Comparison of ENCODE assay signal across 33 cellular contexts in the genomic region with DNA sequence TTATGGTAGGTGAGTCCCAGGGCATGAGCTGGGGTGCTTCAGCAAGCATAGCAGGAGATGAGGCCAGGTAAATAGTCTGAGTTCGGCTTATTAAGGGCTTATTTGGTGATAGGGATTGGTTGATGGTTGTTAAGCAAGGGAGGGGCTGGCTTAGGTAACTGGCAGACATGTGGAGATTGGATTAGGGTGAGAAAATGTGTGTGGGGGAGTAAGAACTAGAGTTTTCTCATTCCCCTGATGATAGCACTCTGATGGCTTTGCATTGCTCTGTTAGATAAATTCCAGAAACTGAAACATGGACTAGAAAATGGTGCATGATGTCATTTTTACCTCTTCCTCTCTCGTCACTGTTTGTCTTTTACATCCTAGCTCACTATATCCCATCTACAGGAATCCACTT.
"Had no signal": no experiment of that assay in that cellular context is flagged by ENCODE, and none has a peak within 500 bp of the region (broad histone marks: within the 10 kb centered on the region; RNA-seq: fewer than 3 reads in every experiment).

No MANE protein-coding gene starts in this region.

- H3K4me1 Mint-ChIP-seq: activated naive CD4-positive, alpha-beta T cell treated with anti-CD3 and anti-CD28 coated beads, Interleukin-2, amount 10 ng/mL, durations not matched to agents 7 days and 5 days; T-helper 17 cell had no signal

- H3K4me1 ChIP-seq: left lung, lower lobe of right lung had no signal

- H3K36me3 Mint-ChIP-seq: activated naive CD4-positive, alpha-beta T cell treated with anti-CD3 and anti-CD28 coated beads, Interleukin-2, amount 10 ng/mL, durations not matched to agents 7 days and 5 days had no signal

- H3K9me3 Mint-ChIP-seq: activated CD4-positive, alpha-beta memory T cell treated with anti-CD3 and anti-CD28 coated beads, Interleukin-2, amount 10 ng/mL, durations not matched to agents 7 days and 5 days; activated CD4-positive, alpha-beta T cell treated with anti-CD3 and anti-CD28 coated beads, Interleukin-2, amount 10 ng/mL, durations not matched to agents 7 days and 5 days; activated naive CD4-positive, alpha-beta T cell treated with anti-CD3 and anti-CD28 coated beads, Interleukin-2, amount 10 ng/mL, durations not matched to agents 7 days and 5 days; activated naive CD8-positive, alpha-beta T cell treated with anti-CD3 and anti-CD28 coated beads, Interleukin-2, amount 10 ng/mL, durations not matched to agents 7 days and 5 days; activated T-cell treated with anti-CD3 and anti-CD28 coated beads, Interleukin-2, amount 50 U/mL, for 24 hours; immature natural killer cell; naive B cell; nephron progenitor cell; WTC11 had no signal

- H3K27ac Mint-ChIP-seq: activated CD4-positive, alpha-beta memory T cell treated with anti-CD3 and anti-CD28 coated beads, Interleukin-2, amount 10 ng/mL, durations not matched to agents 7 days and 5 days; activated CD4-positive, alpha-beta T cell treated with anti-CD3 and anti-CD28 coated beads, Interleukin-2, amount 10 ng/mL, durations not matched to agents 7 days and 5 days; activated naive CD4-positive, alpha-beta T cell treated with anti-CD3 and anti-CD28 coated beads, Interleukin-2, amount 10 ng/mL, durations not matched to agents 7 days and 5 days; activated naive CD8-positive, alpha-beta T cell treated with anti-CD3 and anti-CD28 coated beads, Interleukin-2, amount 10 ng/mL, durations not matched to agents 7 days and 5 days; activated T-cell treated with anti-CD3 and anti-CD28 coated beads, Interleukin-2, amount 50 U/mL, for 24 hours; nephron progenitor cell; progenitor cell of endocrine pancreas; T-helper 17 cell; WTC11 had no signal

- H3K4me3 Mint-ChIP-seq: activated CD4-positive, alpha-beta memory T cell treated with anti-CD3 and anti-CD28 coated beads, Interleukin-2, amount 10 ng/mL, durations not matched to agents 7 days and 5 days; activated CD4-positive, alpha-beta T cell treated with anti-CD3 and anti-CD28 coated beads, Interleukin-2, amount 10 ng/mL, durations not matched to agents 7 days and 5 days; activated naive CD4-positive, alpha-beta T cell treated with anti-CD3 and anti-CD28 coated beads, Interleukin-2, amount 10 ng/mL, durations not matched to agents 7 days and 5 days; activated naive CD8-positive, alpha-beta T cell treated with anti-CD3 and anti-CD28 coated beads, Interleukin-2, amount 10 ng/mL, durations not matched to agents 7 days and 5 days; activated T-cell treated with anti-CD3 and anti-CD28 coated beads, Interleukin-2, amount 50 U/mL, for 24 hours; immature natural killer cell; naive B cell; nephron progenitor cell; T-helper 17 cell; WTC11 had no signal

- H3K36me3 ChIP-seq: breast epithelium, left lung, lower lobe of right lung, neutrophil, ovary, thoracic aorta, uterus had no signal

- H3K4me3 ChIP-seq: breast epithelium, left lung, lower lobe of right lung, ovary, skin epidermis, thoracic aorta, uterus had no signal

- DNase-seq: activated CD4-positive, alpha-beta memory T cell treated with anti-CD3 and anti-CD28 coated beads, Interleukin-2, amount 10 ng/mL, durations not matched to agents 7 days and 5 days; activated CD4-positive, alpha-beta T cell treated with anti-CD3 and anti-CD28 coated beads for 1 hour; activated CD4-positive, alpha-beta T cell treated with anti-CD3 and anti-CD28 coated beads, Interleukin-2, amount 10 ng/mL, durations not matched to agents 7 days and 5 days; activated CD8-positive, alpha-beta memory T cell treated with anti-CD3 and anti-CD28 coated beads, Interleukin-2, amount 50 U/mL, for 48 hours; activated gamma-delta T cell; activated naive CD4-positive, alpha-beta T cell treated with anti-CD3 and anti-CD28 coated beads, Interleukin-2, amount 10 ng/mL, durations not matched to agents 7 days and 5 days; activated naive CD8-positive, alpha-beta T cell treated with anti-CD3 and anti-CD28 coated beads, Interleukin-2, amount 10 ng/mL, durations not matched to agents 7 days and 5 days; activated T-cell treated with anti-CD3 and anti-CD28 coated beads, Interleukin-2, amount 50 U/mL, for 24 hours; amniotic stem cell; central memory CD4-positive, alpha-beta T cell; foreskin fibroblast; head of caudate nucleus; hypothalamus; immature natural killer cell; kidney glomerular epithelial cell; left lung; lower lobe of right lung; naive B cell; nephron progenitor cell; ovary; stimulated activated CD4-positive, alpha-beta T cell treated with anti-CD3 and anti-CD28 coated beads, Interleukin-12 subunit alpha, Interleukin-12 subunit beta, amount 100 ng/mL, for 4 hours; stimulated activated CD4-positive, alpha-beta T cell treated with anti-CD3 and anti-CD28 coated beads, Interleukin-4, amount 100 ng/mL, for 1 hour; stimulated activated naive CD8-positive, alpha-beta T cell treated with anti-CD3 and anti-CD28 coated beads, Interleukin-15, Interleukin-2, amounts not matched to agents 100 U/mL and 50 U/mL, for 24 hours; T-helper 17 cell; trophoblast cell; uterus had no signal

- H3K27me3 Mint-ChIP-seq: activated CD4-positive, alpha-beta memory T cell treated with anti-CD3 and anti-CD28 coated beads, Interleukin-2, amount 10 ng/mL, durations not matched to agents 7 days and 5 days; activated CD4-positive, alpha-beta T cell treated with anti-CD3 and anti-CD28 coated beads, Interleukin-2, amount 10 ng/mL, durations not matched to agents 7 days and 5 days; activated naive CD4-positive, alpha-beta T cell treated with anti-CD3 and anti-CD28 coated beads, Interleukin-2, amount 10 ng/mL, durations not matched to agents 7 days and 5 days; activated naive CD8-positive, alpha-beta T cell treated with anti-CD3 and anti-CD28 coated beads, Interleukin-2, amount 10 ng/mL, durations not matched to agents 7 days and 5 days; activated T-cell treated with anti-CD3 and anti-CD28 coated beads, Interleukin-2, amount 50 U/mL, for 24 hours; naive B cell; progenitor cell of endocrine pancreas; T-helper 17 cell had no signal

- H3K27me3 ChIP-seq: breast epithelium, left lung, neutrophil, ovary, uterus had no signal

- H3K27ac ChIP-seq: breast epithelium, left lung, lower lobe of right lung, neutrophil, ovary, skin epidermis, thoracic aorta had no signal

- FAIRE-seq: endothelial cell of umbilical vein had no signal

- H3K9me3 ChIP-seq: breast epithelium, left lung, lower lobe of right lung, neutrophil, ovary, thoracic aorta, uterus had no signal
